8 cellular contexts compared by ENCODE assay signal in the genomic region with DNA sequence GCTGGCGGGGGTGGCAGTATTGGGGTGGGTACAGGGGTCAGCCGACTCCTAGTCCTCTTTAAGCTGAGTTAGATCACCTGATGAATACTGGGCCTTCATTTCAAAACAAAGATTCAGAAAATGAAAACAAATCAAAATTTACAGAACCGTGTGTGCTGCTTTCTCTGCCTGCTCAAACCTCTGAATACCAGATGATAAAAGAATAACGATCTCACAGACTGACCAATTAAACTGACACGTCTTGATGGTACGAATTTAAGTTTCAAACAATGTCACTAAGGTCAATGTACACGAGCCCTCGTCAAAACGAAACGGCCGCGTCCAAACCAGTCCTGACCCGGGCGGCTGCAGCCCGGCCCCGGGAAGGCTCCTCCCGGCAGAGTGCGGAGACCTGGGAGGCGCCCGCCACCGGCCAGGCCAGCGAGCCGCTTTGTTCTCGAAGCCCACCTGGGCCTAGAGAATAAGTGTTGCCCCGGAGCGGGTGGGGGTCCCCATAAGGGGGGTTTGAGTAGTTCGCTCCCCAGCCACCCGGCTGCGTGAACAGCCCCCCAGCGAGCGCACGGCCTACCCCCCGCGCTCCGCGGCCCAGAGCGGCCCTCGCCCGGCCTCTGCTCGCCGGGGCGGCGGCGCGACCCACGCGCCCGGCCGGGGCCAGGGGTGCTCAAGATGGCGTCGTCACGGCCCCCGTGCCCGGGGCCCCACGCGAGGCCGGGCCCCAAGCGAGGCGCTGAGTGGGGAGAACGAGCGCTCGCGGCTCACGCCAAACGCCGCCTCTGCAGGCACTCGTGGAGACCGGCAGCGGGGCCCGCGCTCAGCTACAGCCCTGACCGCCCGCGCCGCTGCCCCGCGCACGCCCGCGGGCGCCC. TPM values are rescaled to one million over a fixed set of nuclear protein-coding genes. Genes with fewer than 3 reads are reported as not detected.
DNase-seq lines count a peak whose midpoint lies in the region; ATAC-seq and TF ChIP-seq lines count a peak whose summit lies in the region.

No MANE protein-coding gene starts in this region.

- H3K27me3 ChIP-seq in CD8-positive, alpha-beta T cell (ENCODE audit: insufficient read depth, low read length): no peaks in the 10 kb centered on the region
- H3K27me3 ChIP-seq in HUES48 (ENCODE audit: control insufficient read depth, insufficient read depth, low read length) (no peaks in the 10 kb centered on the region), adrenal gland (no peaks in the 10 kb centered on the region), iPS-20b (ENCODE audit: insufficient read depth, low read length) (peaks cover 4% of the 10 kb centered on the region; the same call in 1 of the 2 replicates)

- ATAC-seq in CD8-positive, alpha-beta T cell: peak; percentile 7
- ATAC-seq in GM21381 (IDR thresholded peaks at IDR 0.05; ENCODE audit: unreplicated experiment): peak; percentile 11
- ATAC-seq in stimulated activated effector memory CD8-positive, alpha-beta T cell treated with anti-CD3 and anti-CD28 coated beads, Interleukin-12 subunit alpha, Interleukin-12 subunit beta, amount 100 ng/mL, for 72 hours: peak; percentile 35

- peak overlapping the region; percentile 92 for H3K4me3 Mint-ChIP-seq in CD8-positive, alpha-beta T cell
- H3K4me3 Mint-ChIP-seq in stimulated activated effector memory CD8-positive, alpha-beta T cell treated with anti-CD3 and anti-CD28 coated beads, Interleukin-12 subunit alpha, Interleukin-12 subunit beta, amount 100 ng/mL, for 72 hours: peak overlapping the region; percentile 89

- no peak for TF ChIP-seq CTCF in CD8-positive, alpha-beta T cell (IDR thresholded peaks at IDR 0.05)
- TF ChIP-seq CTCF in adrenal gland (IDR thresholded peaks at IDR 0.05): no peak

- WGBS in adrenal gland, 4 donors: 0 to 1% (median 0%) methylated on average over 6 to 81 of the region's 81 CpGs

- H3K9me3 Mint-ChIP-seq in CD8-positive, alpha-beta T cell: no peaks in the 10 kb centered on the region
- H3K9me3 Mint-ChIP-seq in stimulated activated effector memory CD8-positive, alpha-beta T cell treated with anti-CD3 and anti-CD28 coated beads, Interleukin-12 subunit alpha, Interleukin-12 subunit beta, amount 100 ng/mL, for 72 hours: no peaks in the 10 kb centered on the region

- H3K27me3 Mint-ChIP-seq in CD8-positive, alpha-beta T cell (ENCODE audit: low read depth): no peaks in the 10 kb centered on the region

- H3K27ac ChIP-seq in CD8-positive, alpha-beta T cell (ENCODE audit: low read depth, low read length): peak overlapping the region; percentile 58
- H3K27ac ChIP-seq in HUES48 (ENCODE audit: low read depth, low read length) (peak overlapping the region; percentile 83), adrenal gland (peak overlapping the region; percentile 69 to 100 (median 94)), iPS-20b (ENCODE audit: low read length) (no peak overlapping the region)

- H3K27ac Mint-ChIP-seq in CD8-positive, alpha-beta T cell: peak overlapping the region; percentile 93
- peak overlapping the region; percentile 95 for H3K27ac Mint-ChIP-seq in stimulated activated effector memory CD8-positive, alpha-beta T cell treated with anti-CD3 and anti-CD28 coated beads, Interleukin-12 subunit alpha, Interleukin-12 subunit beta, amount 100 ng/mL, for 72 hours

- peak overlapping the region; percentile 83 for H3K9ac ChIP-seq in HUES48 (ENCODE audit: low read depth, low read length)
- H3K9ac ChIP-seq in iPS-20b (ENCODE audit: low read depth, low read length): peak overlapping the region; percentile 86; the same call in 1 of the 2 replicates

- peaks cover 54% of the 10 kb centered on the region for H3K4me1 Mint-ChIP-seq in CD8-positive, alpha-beta T cell (ENCODE audit: low read depth)
- peaks cover 56% of the 10 kb centered on the region for H3K4me1 Mint-ChIP-seq in stimulated activated effector memory CD8-positive, alpha-beta T cell treated with anti-CD3 and anti-CD28 coated beads, Interleukin-12 subunit alpha, Interleukin-12 subunit beta, amount 100 ng/mL, for 72 hours

- H3K4me1 ChIP-seq in CD8-positive, alpha-beta T cell (ENCODE audit: insufficient read depth, low read length): peaks cover 34% of the 10 kb centered on the region
- H3K4me1 ChIP-seq in HUES48 (ENCODE audit: control insufficient read depth, insufficient read depth, low read length): peaks cover 13% of the 10 kb centered on the region
- peaks cover 25 to 41% of the 10 kb centered on the region in 2 donors for H3K4me1 ChIP-seq in adrenal gland (replicated peaks in 1 of 2)
- peaks cover 13% of the 10 kb centered on the region; the same call in 1 of the 2 replicates for H3K4me1 ChIP-seq in iPS-20b (ENCODE audit: insufficient read depth, low read length)

- CTCF ChIA-PET in CD8-positive, alpha-beta T cell (lab: Charles Lee): interaction anchor here (0.8 to 10.0 kb wide), 7 partner anchors 16 to 132 kb away, joined by 3 to 82 read pairs (median 3); no protein-coding TSS in a partner anchor

- peak in 1 of 7 experiments; percentile 58 for DNase-seq in CD8-positive, alpha-beta T cell
- peak in 3 of 7 donors; percentile 38 to 51 (median 44) for DNase-seq in adrenal gland
- peak in 1 of 2 donors; percentile 61 for DNase-seq in stimulated activated effector memory CD8-positive, alpha-beta T cell treated with anti-CD3 and anti-CD28 coated beads, Interleukin-12 subunit alpha, Interleukin-12 subunit beta, amount 100 ng/mL, for 72 hours (ENCODE audit: low spot score in 2 of 2)
- no peak for DNase-seq in DMS153 treated with DMSO at 0.1 percent for 48 hours (lab: John Stamatoyannopoulos, UW; ENCODE audit: unreplicated experiment)
- DNase-seq in HuH-7.5 (ENCODE audit: low spot score): no peak

- H3K36me3 Mint-ChIP-seq in CD8-positive, alpha-beta T cell: peaks cover 49% of the 10 kb centered on the region
- H3K36me3 Mint-ChIP-seq in stimulated activated effector memory CD8-positive, alpha-beta T cell treated with anti-CD3 and anti-CD28 coated beads, Interleukin-12 subunit alpha, Interleukin-12 subunit beta, amount 100 ng/mL, for 72 hours: peaks cover 59% of the 10 kb centered on the region

- intact Hi-C loops in CD8-positive, alpha-beta T cell (cut with DNase I, micrococcal nuclease): loop anchor here (1.0 to 5.0 kb wide), 8 partner anchors 20 to 245 kb away; a partner anchor contains a TSS
- intact Hi-C loops in adrenal gland (cut with DNase I): loop anchor here in 1 of 2 donors (5.0 kb wide), 1 partner anchor 80 kb away; no protein-coding TSS in a partner anchor

- no peaks in the 10 kb centered on the region for H3K9me3 ChIP-seq in CD8-positive, alpha-beta T cell (ENCODE audit: low read length)
- no peaks in the 10 kb centered on the region for H3K9me3 ChIP-seq in HUES48 (ENCODE audit: control insufficient read depth, insufficient read depth, low read length)
- no peaks in the 10 kb centered on the region for H3K9me3 ChIP-seq in adrenal gland (replicated peaks in 1 of 3)
- H3K9me3 ChIP-seq in iPS-20b (ENCODE audit: insufficient read depth, low read depth, low read length): no peaks in the 10 kb centered on the region

- H3K36me3 ChIP-seq in CD8-positive, alpha-beta T cell (ENCODE audit: insufficient read depth, low read length): peaks cover 33% of the 10 kb centered on the region
- H3K36me3 ChIP-seq in HUES48 (ENCODE audit: control insufficient read depth, insufficient read depth, low read length) (peaks cover 54% of the 10 kb centered on the region), adrenal gland (replicated peaks in 1 of 2) (peaks cover 0 to 35% of the 10 kb centered on the region in 2 donors), iPS-20b (ENCODE audit: insufficient read depth, low read depth, low read length) (peaks cover 54% of the 10 kb centered on the region)

- POLR2A ChIA-PET in CD8-positive, alpha-beta T cell (lab: Charles Lee): interaction anchor here (0.7 to 3.4 kb wide), 7 partner anchors 13 to 117 kb away, joined by 3 to 38 read pairs (median 3); a partner anchor contains a TSS

- H3K4me3 ChIP-seq in CD8-positive, alpha-beta T cell (ENCODE audit: low read depth, low read length): peak overlapping the region; percentile 46
- H3K4me3 ChIP-seq in HUES48 (ENCODE audit: low read depth, low read length) (peak overlapping the region; percentile 84), adrenal gland (peak overlapping the region; percentile 28 to 99 (median 52)), iPS-20b (ENCODE audit: low read length) (peak overlapping the region; percentile 97)

- TF ChIP-seq POLR2A in adrenal gland (IDR thresholded peaks at IDR 0.05): no peak

RNA-seq across cellular contexts. Expression of a gene that starts 0.7 kb away (rescaled TPM):
- total RNA-seq in CD8-positive, alpha-beta T cell: 100 to 1,000 TPM; 170 to 179 TPM
- 100 to 1,000 TPM; 216 to 506 (median 277) TPM for total RNA-seq in adrenal gland
- polyA plus RNA-seq in adrenal gland: 100 to 1,000 TPM; 175 to 292 (median 178) TPM

RNA-seq across cellular contexts. Expression of a gene that starts 1.1 kb away (rescaled TPM):
- total RNA-seq in CD8-positive, alpha-beta T cell: 10 to 100 TPM; 12.6 to 12.9 TPM
- 10 to 100 TPM in 7 of 8 donors, 1 to 10 TPM in 1; 9.0 to 45.7 (median 13.2) TPM for total RNA-seq in adrenal gland
- polyA plus RNA-seq in adrenal gland: 10 to 100 TPM in 2 of 3 donors, 1 to 10 TPM in 1; 9.2 to 36.6 (median 15.1) TPM

RNA-seq across cellular contexts. Expression of a gene that starts 20.2 kb away (rescaled TPM):
- 10 to 100 TPM; 58.2 to 64.6 TPM for total RNA-seq in CD8-positive, alpha-beta T cell
- 10 to 100 TPM; 29.1 to 47.0 (median 35.6) TPM for total RNA-seq in adrenal gland
- 10 to 100 TPM; 17.6 to 23.4 (median 19.2) TPM for polyA plus RNA-seq in adrenal gland

RNA-seq across cellular contexts. Expression of a gene that starts 40.3 kb away (rescaled TPM):
- total RNA-seq in CD8-positive, alpha-beta T cell: 1 to 10 TPM; 7.7 to 8.8 TPM
- 10 to 100 TPM; 11.5 to 60.1 (median 41.6) TPM for total RNA-seq in adrenal gland
- 10 to 100 TPM; 30.2 to 90.4 (median 84.3) TPM for polyA plus RNA-seq in adrenal gland

Comparison
In these comparisons a context has a peak if more than half of its experiments do, and no peak if none do; other contexts are left out.
1. H3K4me3 ChIP-seq: peak in every context shown above with its lines; median percentile 97 in iPS-20b; 84 in HUES48; 52 in adrenal gland; 46 in CD8-positive, alpha-beta T cell.